ENCODE assay signal across 21 cellular contexts in the genomic region with DNA sequence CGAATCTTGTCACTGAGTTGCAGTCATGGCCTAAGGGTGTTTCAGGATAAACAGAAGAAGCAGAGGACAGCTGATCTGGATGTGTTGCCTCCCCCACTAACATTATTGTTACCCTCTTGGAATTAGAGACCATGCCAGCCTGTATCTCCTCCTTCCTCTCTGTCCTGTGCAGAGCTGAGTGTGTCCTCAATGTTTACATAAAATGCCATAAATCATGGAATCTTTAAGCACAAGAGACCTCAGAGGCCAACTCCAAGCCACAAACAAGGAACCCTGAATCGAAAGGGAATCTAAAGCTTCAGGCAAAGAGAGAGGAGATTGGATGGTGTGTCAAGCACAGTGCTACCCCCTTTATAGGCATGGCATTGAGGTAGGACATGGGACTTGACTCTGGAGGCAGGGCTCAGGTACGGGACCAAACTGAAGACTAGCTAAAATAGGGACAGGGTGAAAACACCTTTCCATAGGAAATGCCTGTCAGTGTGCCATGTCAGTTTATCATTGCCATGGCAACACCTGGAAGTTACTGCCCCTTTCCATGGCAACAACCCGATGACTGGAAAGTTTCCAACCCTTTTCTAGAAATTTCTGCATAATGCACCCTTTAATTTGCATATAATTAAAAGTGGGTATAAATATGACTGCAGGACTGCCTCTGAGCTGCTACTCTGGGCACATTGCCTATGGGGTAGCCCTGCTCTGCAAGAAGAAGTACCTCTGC.
DNase-seq lines count a peak whose midpoint lies in the region; FAIRE-seq and TF ChIP-seq lines count a peak whose summit lies in the region.
"Had no signal": no experiment of that assay in that cellular context is flagged by ENCODE, and none has a peak within 500 bp of the region (broad histone marks: within the 10 kb centered on the region; RNA-seq: fewer than 3 reads in every experiment).

No MANE protein-coding gene starts in this region.

- H3K79me1 ChIP-seq in mesenchymal stem cell (replicated peaks; ENCODE audit: low read length, poor library complexity, severe bottlenecking), result no peaks in the 10 kb centered on the region

- peak overlapping the region; percentile 44 for H4K91ac ChIP-seq in mesenchymal stem cell (ENCODE audit: low read length)

- H2BK15ac ChIP-seq in mesenchymal stem cell (ENCODE audit: low read depth, poor library complexity, severe bottlenecking), result peak overlapping the region; percentile 36

- intact Hi-C loops in left ventricle myocardium inferior (cut with micrococcal nuclease), result no loop called here

- H3K18ac ChIP-seq in mesenchymal stem cell (ENCODE audit: low read depth in 1 of 2, low read length in 2 of 2), result peak overlapping the region; percentile 71 to 84

- no peak overlapping the region for H3K4me2 ChIP-seq in mesenchymal stem cell (ENCODE audit: low read length, poor library complexity, severe bottlenecking)

- DNase-seq in Caki2 (ENCODE audit: low read depth) (peak; percentile 32), H4 (ENCODE audit: low spot score) (peak; percentile 30), mesenchymal stem cell (peak; percentile 86), cerebellar nuclear complex (lab: John Stamatoyannopoulos, UW) (no peak), GM12891 (ENCODE audit: insufficient read length, low spot score) (no peak), left ventricle myocardium inferior (no peak)
- DNase-seq: AML-193, GOT3, Karpas-422, MG63, NCI-H1092, NCI-H1436 treated with DMSO at 0.1 percent for 48 hours, NCI-H2029, NCI-H446 treated with DMSO at 0.1 percent for 48 hours, SIG-M5, T-cell had no signal

- peaks cover 0 to 77% of the 10 kb centered on the region in 2 experiments for H3K27me3 ChIP-seq in mesenchymal stem cell (ENCODE audit: control insufficient read depth in 1 of 2, insufficient read depth in 1 of 2, low read length in 2 of 2)
- H3K27me3 ChIP-seq in left ventricle myocardium inferior (ENCODE audit: low read depth), result peaks cover 73% of the 10 kb centered on the region
- H3K27me3 ChIP-seq: MG63 had no signal

- H3K4me1 ChIP-seq in mesenchymal stem cell (ENCODE audit: control insufficient read depth, insufficient read depth, low read depth, low read length) (peaks cover 9% of the 10 kb centered on the region), left ventricle myocardium inferior (no peaks in the 10 kb centered on the region)

- no peak overlapping the region for H2BK120ac ChIP-seq in mesenchymal stem cell (ENCODE audit: low read depth, low read length)

- H3K36me3 ChIP-seq in mesenchymal stem cell (ENCODE audit: control insufficient read depth in 1 of 2, insufficient read depth in 2 of 2, low read depth in 1 of 2, low read length in 2 of 2), result no peaks in the 10 kb centered on the region
- no peaks in the 10 kb centered on the region for H3K36me3 ChIP-seq in left ventricle myocardium inferior
- H3K36me3 ChIP-seq: MG63 had no signal

- 32% methylated on average over 4 of the region's 4 CpGs for WGBS in mesenchymal stem cell

- no peak overlapping the region for H3K23ac ChIP-seq in mesenchymal stem cell (ENCODE audit: low read length in 2 of 2)

- no peak for TF ChIP-seq POLR2A in GM12891 (IDR thresholded peaks at IDR 0.05; ENCODE audit: low read depth, low read length)

- peak overlapping the region; percentile 58 for H3K27ac ChIP-seq in VCaP
- no peak overlapping the region for H3K27ac ChIP-seq in mesenchymal stem cell (ENCODE audit: low read length, poor library complexity, severe bottlenecking)
- H3K27ac ChIP-seq in left ventricle myocardium inferior (replicated peaks), result no peak overlapping the region
- H3K27ac ChIP-seq: C4-2B, RWPE1 had no signal

- H2AFZ ChIP-seq in mesenchymal stem cell (ENCODE audit: low read depth, low read length), result no peak overlapping the region

- peak overlapping the region; percentile 89 for H4K8ac ChIP-seq in mesenchymal stem cell (ENCODE audit: low read length)

- H3K4ac ChIP-seq in mesenchymal stem cell (ENCODE audit: low read depth in 1 of 2, low read length in 2 of 2), result peak overlapping the region; percentile 36 to 65

- peak overlapping the region; percentile 55 for H2AK5ac ChIP-seq in mesenchymal stem cell (ENCODE audit: low read length, severe bottlenecking)

- no peak overlapping the region for H3K9ac ChIP-seq in mesenchymal stem cell (ENCODE audit: low read length)

- H3K9me3 ChIP-seq in mesenchymal stem cell (ENCODE audit: control insufficient read depth, low read length), result no peaks in the 10 kb centered on the region
- H3K9me3 ChIP-seq in left ventricle myocardium inferior (replicated peaks), result peaks cover under 1% of the 10 kb centered on the region
- H3K9me3 ChIP-seq: MG63 had no signal

- H2BK12ac ChIP-seq in mesenchymal stem cell (ENCODE audit: low read length in 2 of 2), result peak overlapping the region; percentile 50 to 95

- H3K4me3 ChIP-seq in mesenchymal stem cell (ENCODE audit: insufficient read depth in 1 of 2, low read depth in 1 of 2, low read length in 2 of 2), result no peak overlapping the region
- no peak overlapping the region for H3K4me3 ChIP-seq in left ventricle myocardium inferior
- H3K4me3 ChIP-seq: GM12878, MG63 had no signal

- in situ Hi-C loops in Caki2 (cut with HindIII; ENCODE audit: low pct_unique_long_range_greater_than_20kb, low sequenced_read_pairs), result no loop called here

- no peak for TF ChIP-seq CTCF in VCaP (conservative IDR thresholded peaks at IDR 0.05)
- no peak for TF ChIP-seq CTCF in left ventricle myocardium inferior (IDR thresholded peaks at IDR 0.05; ENCODE audit: borderline replicate concordance)

- H2BK5ac ChIP-seq in mesenchymal stem cell (ENCODE audit: low read depth, low read length, poor library complexity, severe bottlenecking), result no peak overlapping the region

- FAIRE-seq in GM12891 (lab: Jason Lieb, UNC), result no peak
- FAIRE-seq: GM12878, GM18507 had no signal

- H3K14ac ChIP-seq in mesenchymal stem cell (ENCODE audit: low read length in 2 of 2), result no peak overlapping the region

TF ChIP-seq in GM12891, 5 proteins besides CTCF, POLR2A, EP300 and RAD21:
- TF ChIP-seq POLR2AphosphoS5 (IDR thresholded peaks at IDR 0.05; ENCODE audit: low read depth, low read length) (no peak), TAF1 (IDR thresholded peaks at IDR 0.05; ENCODE audit: low read depth, low read length) (no peak)

Comparison
In these comparisons a context has a peak if more than half of its experiments do, and no peak if none do; other contexts are left out.
1. DNase-seq: peak in Caki2 (single experiment), H4 (single experiment) and mesenchymal stem cell (single experiment); none in cerebellar nuclear complex (0 of 2), GM12891 (single experiment) and left ventricle myocardium inferior (single experiment).